1 cellular context compared by ENCODE assay signal in genomic region chr12:108069766-108070165, GRCh38.
TF ChIP-seq lines count a peak whose summit lies in the region.

No MANE protein-coding gene starts in this region.

TF ChIP-seq in H1, 55 proteins besides CTCF, POLR2A, EP300 and RAD21:
- TF ChIP-seq NANOG (IDR thresholded peaks at IDR 0.05; ENCODE audit: insufficient read depth, low read depth, low read length, poor library complexity, severe bottlenecking): no peak
- TF ChIP-seq SUZ12 (IDR thresholded peaks at IDR 0.05; ENCODE audit: low read length): no peak
- TF ChIP-seq RBBP5 (IDR thresholded peaks at IDR 0.05; ENCODE audit: borderline replicate concordance, low read depth, low read length): no peak
